1 cellular context compared by ENCODE assay signal in genomic region chr16:66956058-66956457, GRCh38.
TF ChIP-seq lines count a peak whose summit lies in the region.
"Not testable (repeated sequence)": the region's sequence is repeated elsewhere in the genome, so short reads cannot be mapped to it uniquely, and the experiment has no call there.

No MANE protein-coding gene starts in this region.

TF ChIP-seq in HepG2, 621 proteins besides CTCF, POLR2A, EP300 and RAD21:
- TF ChIP-seq SOX5 (CRISPR knock-in tag; IDR thresholded peaks at IDR 0.05; ENCODE audit: borderline replicate concordance) (peak; percentile 33; the same call in 1 of the 2 replicates), ZNF605 (CRISPR knock-in tag; IDR thresholded peaks at IDR 0.05) (0 out of 2 replicates have a peak, but pooled peaks have one; percentile 34), CREB1 (CRISPR knock-in tag; IDR thresholded peaks at IDR 0.05) (0 out of 2 replicates have a peak, but pooled peaks have one; percentile 18), SOX6 (CRISPR knock-in tag; IDR thresholded peaks at IDR 0.05) (0 out of 2 replicates have a peak, but pooled peaks have one; percentile 22), FOXP1 (CRISPR knock-in tag; IDR thresholded peaks at IDR 0.05) (peak; percentile 35; the same call in 1 of the 2 replicates), PAXIP1 (CRISPR knock-in tag; conservative IDR thresholded peaks at IDR 0.05) (peak; percentile 55; the same call in 1 of the 2 replicates), ZFX (CRISPR knock-in tag; IDR thresholded peaks at IDR 0.05; ENCODE audit: low read depth) (peak; percentile 2), FOXP4 (CRISPR knock-in tag; IDR thresholded peaks at IDR 0.05) (peak; percentile 43; the same call in 1 of the 2 replicates), GFI1 (CRISPR knock-in tag; IDR thresholded peaks at IDR 0.05; ENCODE audit: borderline replicate concordance) (0 out of 2 replicates have a peak, but pooled peaks have one; percentile 8), LCORL (CRISPR knock-in tag; IDR thresholded peaks at IDR 0.05) (0 out of 2 replicates have a peak, but pooled peaks have one; percentile 32), TBX2 (CRISPR knock-in tag; IDR thresholded peaks at IDR 0.05; ENCODE audit: borderline replicate concordance) (peak; percentile 39; the same call in 1 of the 2 replicates), HNF1B (CRISPR knock-in tag; IDR thresholded peaks at IDR 0.05) (peak; percentile 59), SAP130 (CRISPR knock-in tag; IDR thresholded peaks at IDR 0.05; ENCODE audit: low read depth) (peak; percentile 21; the same call in 1 of the 2 replicates), HDAC1 (CRISPR knock-in tag; IDR thresholded peaks at IDR 0.05) (0 out of 2 replicates have a peak, but pooled peaks have one; percentile 29), ZNF772 (CRISPR knock-in tag; IDR thresholded peaks at IDR 0.05) (0 out of 2 replicates have a peak, but pooled peaks have one; percentile 3)
- TF ChIP-seq CREB1, SOX6, FOXP1, LCORL (IDR thresholded peaks at IDR 0.05): not testable (repeated sequence)
